ENCODE assay signal across 8 cellular contexts in the genomic region with DNA sequence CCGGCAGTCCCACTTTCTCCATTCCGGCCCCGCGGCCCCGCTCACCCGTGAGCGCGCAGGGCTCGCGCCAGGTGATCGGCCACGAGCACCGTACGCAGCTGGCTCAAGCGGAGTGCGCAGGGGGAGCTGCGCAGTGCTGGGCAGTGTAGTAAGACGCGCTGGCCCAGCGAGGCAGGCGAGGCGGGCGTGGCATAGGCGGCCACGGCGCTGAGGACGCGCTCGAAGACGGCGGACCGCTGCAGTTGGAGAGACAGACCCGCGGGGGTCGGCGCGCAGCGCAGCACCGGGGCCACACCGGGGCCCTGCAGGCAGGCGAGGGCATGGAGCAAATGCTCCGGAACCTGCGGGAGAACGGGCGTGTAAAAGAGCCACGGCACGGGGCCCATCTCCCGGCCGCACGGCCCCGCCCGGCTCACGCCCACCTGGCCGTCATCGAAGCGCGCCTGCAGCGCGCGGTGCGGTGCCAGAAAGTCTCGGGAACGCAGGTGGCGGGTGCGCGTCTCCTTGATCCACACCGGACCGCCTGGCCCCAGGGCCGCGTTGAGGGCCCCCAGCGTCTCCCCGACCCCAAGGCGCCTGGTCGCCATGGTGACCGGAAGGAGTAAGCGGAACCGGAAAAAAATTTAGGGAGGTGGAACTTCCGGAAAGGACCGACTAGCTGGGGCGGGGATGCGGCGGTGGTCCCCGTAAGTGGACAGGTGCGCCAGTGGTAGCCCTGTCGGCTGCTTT. TPM values are rescaled to one million over a fixed set of nuclear protein-coding genes. Genes with fewer than 3 reads are reported as not detected.
A peak's percentile ranks its signal among the peaks of the same experiment; 100 is the strongest.
DNase-seq lines count a peak whose midpoint lies in the region; ATAC-seq and TF ChIP-seq lines count a peak whose summit lies in the region.

A gene with protein sequence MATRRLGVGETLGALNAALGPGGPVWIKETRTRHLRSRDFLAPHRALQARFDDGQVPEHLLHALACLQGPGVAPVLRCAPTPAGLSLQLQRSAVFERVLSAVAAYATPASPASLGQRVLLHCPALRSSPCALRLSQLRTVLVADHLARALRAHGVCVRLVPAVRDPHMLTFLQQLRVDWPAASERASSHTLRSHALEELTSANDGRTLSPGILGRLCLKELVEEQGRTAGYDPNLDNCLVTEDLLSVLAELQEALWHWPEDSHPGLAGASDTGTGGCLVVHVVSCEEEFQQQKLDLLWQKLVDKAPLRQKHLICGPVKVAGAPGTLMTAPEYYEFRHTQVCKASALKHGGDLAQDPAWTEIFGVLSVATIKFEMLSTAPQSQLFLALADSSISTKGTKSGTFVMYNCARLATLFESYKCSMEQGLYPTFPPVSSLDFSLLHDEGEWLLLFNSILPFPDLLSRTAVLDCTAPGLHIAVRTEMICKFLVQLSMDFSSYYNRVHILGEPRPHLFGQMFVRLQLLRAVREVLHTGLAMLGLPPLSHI (minus strand): TSS at position 603 of the 729 bp plus-strand sequence. CDS start 16 bp downstream, at position 587.

- DNase-seq in GM12865 (ENCODE audit: low read depth) (peak; percentile 88), NCI-H1092 treated with DMSO at 0.1 percent for 48 hours (lab: John Stamatoyannopoulos, UW) (peak; percentile 70), T-helper 9 cell (peak; percentile 46), astrocyte of the spinal cord (ENCODE audit: low read depth, low spot score) (peak; percentile 55), hepatocyte (ENCODE audit: low spot score) (peak; percentile 85), psoas muscle (peak; percentile 62 to 79), GM19240 (ENCODE audit: insufficient read length, low spot score) (no peak)

- H3K4me3 ChIP-seq in GM12865 (ENCODE audit: low read depth, low read length) (peak within 1 kb of the TSS; percentile 94), astrocyte of the spinal cord (ENCODE audit: low read depth, low read length) (peak within 1 kb of the TSS; percentile 74), hepatocyte (peak within 1 kb of the TSS; percentile 75), psoas muscle (peak within 1 kb of the TSS; percentile 81)

- H3K9me2 ChIP-seq in hepatocyte (replicated peaks; ENCODE audit: insufficient read depth) = no peaks in the 10 kb centered on the region

- H3K36me3 ChIP-seq in hepatocyte (replicated peaks; ENCODE audit: insufficient read depth, low read depth) (no peaks in the 10 kb centered on the region), psoas muscle (ENCODE audit: insufficient read depth in 1 of 2, low read depth in 1 of 2) (peaks cover 3 to 39% of the 10 kb centered on the region in 2 donors)

- peak within 1 kb of the TSS; percentile 85 for H2AFZ ChIP-seq in hepatocyte

- H3K27ac ChIP-seq in hepatocyte = peak within 1 kb of the TSS; percentile 96
- H3K27ac ChIP-seq in psoas muscle = peak within 1 kb of the TSS; percentile 74

- TF ChIP-seq CTCF in GM12865 (IDR thresholded peaks at IDR 0.05; ENCODE audit: insufficient read depth, low read depth, low read length, missing control alignments) (no peak), astrocyte of the spinal cord (IDR thresholded peaks at IDR 0.05; ENCODE audit: low read depth, low read length) (no peak), hepatocyte (IDR thresholded peaks at IDR 0.05; ENCODE audit: poor library complexity) (no peak), psoas muscle (IDR thresholded peaks at IDR 0.05) (no peak)

- peaks cover 28% of the 10 kb centered on the region for H4K20me1 ChIP-seq in hepatocyte (ENCODE audit: insufficient read depth, poor library complexity, severe bottlenecking)

- intact Hi-C loops in psoas muscle (cut with DNase I) = no loop called here

- H3K4me2 ChIP-seq in hepatocyte = peak within 1 kb of the TSS; percentile 96

- no peaks in the 10 kb centered on the region for H3K9me3 ChIP-seq in hepatocyte (ENCODE audit: low read depth)
- H3K9me3 ChIP-seq in psoas muscle = no peaks in the 10 kb centered on the region

- ATAC-seq in psoas muscle = peak in 1 of 4 donors; percentile 17
- ATAC-seq in GM18858 (IDR thresholded peaks at IDR 0.05; ENCODE audit: unreplicated experiment) = no peak

- peaks cover 35% of the 10 kb centered on the region for H3K4me1 ChIP-seq in hepatocyte (ENCODE audit: insufficient read depth)
- H3K4me1 ChIP-seq in psoas muscle = peaks cover 39% of the 10 kb centered on the region

- 2% methylated on average over 82 of the region's 85 CpGs for WGBS in hepatocyte (ENCODE audit: low lambda C conversion rate, missing lambda C conversion rate)
- 0 to 1% (median 1%) methylated on average over 57 to 85 of the region's 85 CpGs for whole genome bisulfite sequencing in psoas muscle, 3 donors

- no peaks in the 10 kb centered on the region for H3K27me3 ChIP-seq in hepatocyte
- no peaks in the 10 kb centered on the region for H3K27me3 ChIP-seq in psoas muscle (ENCODE audit: insufficient read depth in 3 of 3, low read length in 2 of 3)

- in situ Hi-C loops in astrocyte of the spinal cord (cut with HindIII; ENCODE audit: low sequenced_read_pairs) = no loop called here

- H3K79me2 ChIP-seq in hepatocyte = peaks cover 47% of the 10 kb centered on the region

RNA-seq across cellular contexts. Expression of the gene that starts here (rescaled TPM):
- total RNA-seq in hepatocyte (25.0 and 29.3 TPM in 2 replicates), psoas muscle (10 to 100 TPM in 1 of 4 donors, 1 to 10 TPM in 3; 7.5 to 10.4 (median 9.1) TPM)
- polyA plus RNA-seq in hepatocyte (27.0 and 40.6 TPM in 2 replicates), psoas muscle (10 to 100 TPM; 11.0 to 19.9 (median 13.4) TPM)
